8 cellular contexts compared by ENCODE assay signal in the genomic region with DNA sequence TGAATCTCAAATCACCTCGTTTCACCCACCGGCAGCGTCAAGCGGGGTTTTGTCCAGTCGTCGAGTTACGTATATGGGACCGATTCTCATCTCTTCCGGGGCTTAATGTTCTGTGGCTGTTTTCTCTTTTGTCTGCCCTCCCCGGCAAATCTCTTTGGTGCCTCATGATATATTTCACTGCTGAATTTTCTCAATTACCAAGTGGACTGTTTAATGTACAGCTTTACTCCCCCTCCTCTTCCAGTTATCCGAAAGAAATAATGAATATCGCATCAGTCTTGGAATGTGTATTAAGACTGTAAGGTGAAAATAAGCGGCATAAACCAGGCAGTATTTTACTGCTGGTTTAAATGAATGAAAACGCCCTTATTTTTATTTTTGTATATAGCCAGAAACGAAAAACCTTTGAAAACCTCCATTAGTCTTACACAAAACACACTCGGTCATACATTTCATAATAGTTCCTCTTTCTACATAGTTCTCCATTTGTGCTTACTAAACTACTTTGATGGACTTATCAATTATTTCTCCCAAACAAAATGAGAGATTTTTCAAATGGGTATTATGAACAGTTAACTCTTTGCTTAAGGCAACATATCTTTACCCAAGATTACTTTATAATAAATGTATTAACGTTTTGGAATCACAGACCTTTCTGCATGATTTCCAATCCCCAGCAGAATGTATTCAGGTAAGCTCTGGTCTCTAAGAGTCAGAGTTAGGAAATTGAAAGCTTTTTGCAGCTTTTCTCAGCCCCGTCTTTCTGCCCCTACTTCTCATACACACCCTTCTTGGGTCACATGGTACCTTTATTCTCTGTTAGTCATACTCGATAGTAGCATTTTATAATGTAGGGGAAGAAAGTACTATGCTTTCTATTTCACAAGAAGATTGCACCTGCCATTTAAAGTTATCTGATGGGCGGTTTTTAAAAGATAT. TPM values are rescaled to one million over a fixed set of nuclear protein-coding genes. Genes with fewer than 3 reads are reported as not detected.
DNase-seq lines count a peak whose midpoint lies in the region; ATAC-seq, FAIRE-seq and TF ChIP-seq lines count a peak whose summit lies in the region.

No MANE protein-coding gene starts in this region.

- DNase-seq in bronchial epithelial cell (ENCODE audit: low read depth) (peak; percentile 70), memory B cell (ENCODE audit: low spot score in 2 of 2) (peak in 1 of 2 donors; percentile 22), putamen (ENCODE audit: low spot score) (no peak)
- DNase-seq in effector CD8-positive, alpha-beta T cell (lab: John Stamatoyannopoulos, UW) = no peak

- H3K4me1 ChIP-seq in ACC112 (ENCODE audit: control insufficient read depth, insufficient read depth, low read length, unreplicated experiment) (peaks cover 21% of the 10 kb centered on the region), OCI-LY1 (ENCODE audit: insufficient read depth, low read length, severe bottlenecking) (peaks cover 39% of the 10 kb centered on the region)

- no peaks in the 10 kb centered on the region for H4K20me1 ChIP-seq in OCI-LY1 (ENCODE audit: insufficient read depth, low read length)

- H2AFZ ChIP-seq in ACC112 (ENCODE audit: low read length, unreplicated experiment) = no peak overlapping the region
- H2AFZ ChIP-seq in OCI-LY1 (ENCODE audit: low read length) = no peak overlapping the region

- peak overlapping the region; percentile 95 for H3K9ac ChIP-seq in OCI-LY1 (ENCODE audit: low read length)

- peak overlapping the region; percentile 98 for H3K27ac Mint-ChIP-seq in memory B cell

- peak overlapping the region; percentile 89 for H3K4me3 Mint-ChIP-seq in memory B cell

- no peaks in the 10 kb centered on the region for H3K27me3 ChIP-seq in ACC112 (ENCODE audit: insufficient read depth, low read length)
- H3K27me3 ChIP-seq in OCI-LY1 (ENCODE audit: insufficient read depth, low read length) = no peaks in the 10 kb centered on the region
- H3K27me3 ChIP-seq in bronchial epithelial cell (ENCODE audit: control insufficient read depth, insufficient read depth, low read length) = no peaks in the 10 kb centered on the region

- peak overlapping the region; percentile 87 for H3K4me3 ChIP-seq in ACC112 (ENCODE audit: low read depth, low read length)
- peak overlapping the region; percentile 99 for H3K4me3 ChIP-seq in OCI-LY1 (ENCODE audit: low read depth, low read length, poor library complexity, severe bottlenecking)
- H3K4me3 ChIP-seq in bronchial epithelial cell (ENCODE audit: low read depth, low read length) = peak overlapping the region; percentile 67

- no peak for TF ChIP-seq CTCF in OCI-LY1 (IDR thresholded peaks at IDR 0.05; ENCODE audit: low read length)
- TF ChIP-seq CTCF in bronchial epithelial cell (IDR thresholded peaks at IDR 0.05; ENCODE audit: insufficient read depth, low read length, severe bottlenecking) = no peak

- H3K4me2 ChIP-seq in OCI-LY1 (ENCODE audit: low read length) = peak overlapping the region; percentile 82

- peak overlapping the region; percentile 84 for H3K27ac ChIP-seq in ACC112 (ENCODE audit: low read depth, low read length)
- H3K27ac ChIP-seq in OCI-LY1 (ENCODE audit: low read depth, low read length, poor library complexity, severe bottlenecking) = peak overlapping the region; percentile 78

- H3K9me2 ChIP-seq in OCI-LY1 (ENCODE audit: low read depth, low read length) = no peaks in the 10 kb centered on the region

- peak; percentile 28 for FAIRE-seq in bronchial epithelial cell (lab: Jason Lieb, UNC)

- H3K9me3 Mint-ChIP-seq in memory B cell = no peaks in the 10 kb centered on the region

- no peaks in the 10 kb centered on the region for H3K36me3 ChIP-seq in ACC112 (ENCODE audit: insufficient read depth, low read length)
- no peaks in the 10 kb centered on the region for H3K36me3 ChIP-seq in OCI-LY1 (ENCODE audit: insufficient read depth, low read length)
- no peaks in the 10 kb centered on the region for H3K36me3 ChIP-seq in bronchial epithelial cell (ENCODE audit: control insufficient read depth, insufficient read depth, low read length)

- no peaks in the 10 kb centered on the region for H3F3A ChIP-seq in OCI-LY1 (ENCODE audit: insufficient read depth, low read length)

- H3K4me1 Mint-ChIP-seq in memory B cell = peaks cover 13% of the 10 kb centered on the region

- H3K9me3 ChIP-seq in OCI-LY1 (ENCODE audit: low read length) = no peaks in the 10 kb centered on the region

- H3K36me3 Mint-ChIP-seq in memory B cell = peaks cover 1% of the 10 kb centered on the region

- ATAC-seq in GM18502 (IDR thresholded peaks at IDR 0.05; ENCODE audit: poor library complexity, unreplicated experiment) (peak; percentile 39), memory B cell (ENCODE audit: low read depth) (peak; percentile 16), GM21619 (IDR thresholded peaks at IDR 0.05; ENCODE audit: unreplicated experiment) (no peak)

- no peaks in the 10 kb centered on the region for H3K27me3 Mint-ChIP-seq in memory B cell

- H3K79me2 ChIP-seq in ACC112 (ENCODE audit: control insufficient read depth, insufficient read depth, low read length, unreplicated experiment) (peaks cover 46% of the 10 kb centered on the region), OCI-LY1 (ENCODE audit: insufficient read depth, low read length) (peaks cover 54% of the 10 kb centered on the region)

RNA-seq across cellular contexts. Expression of a gene that starts 1.0 kb away (rescaled TPM):
- total RNA-seq in bronchial epithelial cell = 16.1 and 16.6 TPM in 2 replicates
